ENCODE assay signal across 16 cellular contexts in the genomic region with DNA sequence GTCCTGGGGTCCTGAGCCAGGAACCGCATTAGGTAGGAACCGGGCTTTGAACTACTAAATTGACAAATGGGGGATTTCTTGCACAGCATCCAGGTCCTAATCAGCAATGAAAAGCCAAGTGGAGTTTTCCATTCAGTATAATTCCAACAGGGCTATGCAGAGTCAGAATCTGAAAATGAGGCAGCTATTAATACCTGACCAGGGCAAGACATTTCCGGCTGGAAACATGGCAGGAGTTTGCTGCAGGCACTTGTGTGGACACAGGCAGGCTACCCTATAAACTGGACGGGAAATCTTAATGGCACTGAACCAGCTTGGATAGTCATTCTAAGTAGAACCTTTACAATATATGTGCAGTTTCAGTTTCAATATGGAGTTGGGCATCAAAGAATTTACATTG.
DNase-seq lines count a peak whose midpoint lies in the region; ATAC-seq, FAIRE-seq and TF ChIP-seq lines count a peak whose summit lies in the region.
"Had no signal": no experiment of that assay in that cellular context is flagged by ENCODE, and none has a peak within 500 bp of the region (broad histone marks: within the 10 kb centered on the region; RNA-seq: fewer than 3 reads in every experiment).

No MANE protein-coding gene starts in this region.

- H3K4me3 ChIP-seq in OCI-LY7 (ENCODE audit: low read depth, low read length, poor library complexity, severe bottlenecking), result no peak overlapping the region
- H3K4me3 ChIP-seq: BLaER1, GM12878 had no signal

- DNase-seq in Right ventricle myocardium inferior (ENCODE audit: missing footprints) (no peak), cardiac septum (ENCODE audit: low spot score) (no peak), Daoy (ENCODE audit: low read depth) (peak; percentile 18), OCI-LY7 (ENCODE audit: low spot score) (no peak), renal cortical epithelial cell (ENCODE audit: low read depth) (peak; percentile 38), D721Med (ENCODE audit: insufficient read length, low spot score) (no peak)
- DNase-seq: 8988T; CD4-positive, alpha-beta memory T cell; DMS79 treated with DMSO at 0.1 percent for 48 hours; EL; H9 had no signal

- intact Hi-C loops in Right ventricle myocardium inferior (cut with DNase I) (no loop called here), cardiac septum (cut with DNase I) (no loop called here), OCI-LY7 (cut with micrococcal nuclease; ENCODE audit: unreplicated experiment) (no loop called here)

- H3K9me2 ChIP-seq in OCI-LY7 (ENCODE audit: insufficient read depth, low read length), result no peaks in the 10 kb centered on the region

- H2AFZ ChIP-seq in OCI-LY7 (ENCODE audit: low read length), result 0 out of 2 replicates have a peak overlapping the region, but pooled peaks have one; percentile 21

- CTCF ChIA-PET in OCI-LY7 (lab: Charles Lee; ENCODE audit: unreplicated experiment), result no interaction called here

- peaks cover 9% of the 10 kb centered on the region for H3K4me1 ChIP-seq in OCI-LY7 (ENCODE audit: insufficient read depth, low read length, poor library complexity, severe bottlenecking)
- H3K4me1 ChIP-seq: BLaER1 had no signal

- H3K36me3 ChIP-seq in OCI-LY7 (ENCODE audit: insufficient read depth, low read length), result no peaks in the 10 kb centered on the region
- H3K36me3 ChIP-seq: BLaER1 had no signal

- H4K20me1 ChIP-seq in OCI-LY7 (ENCODE audit: insufficient read depth, low read length), result no peaks in the 10 kb centered on the region
- H4K20me1 ChIP-seq: BLaER1 had no signal

- no peak overlapping the region for H3K4me2 ChIP-seq in OCI-LY7 (ENCODE audit: low read length)
- H3K4me2 ChIP-seq: BLaER1 had no signal

- POLR2A ChIA-PET in OCI-LY7 (lab: Charles Lee), result interaction anchor here (0.7 to 1.0 kb wide), 3 partner anchors 10 to 96 kb away, joined by 3 to 6 read pairs (median 4); no protein-coding TSS in a partner anchor

- ATAC-seq in Right ventricle myocardium inferior (peak; percentile 48), esophagus mucosa (no peak)
- ATAC-seq: GM12878, HepG2 had no signal

- TF ChIP-seq CTCF in OCI-LY7 (conservative IDR thresholded peaks at IDR 0.05; ENCODE audit: low read length) (no peak), D721Med (IDR thresholded peaks at IDR 0.05; ENCODE audit: insufficient read depth, missing control alignments) (no peak)

- FAIRE-seq in D721Med (lab: Jason Lieb, UNC), result no peak
- FAIRE-seq: GM12878, H1, HepG2 had no signal

- no peaks in the 10 kb centered on the region for H3K9me3 ChIP-seq in OCI-LY7 (ENCODE audit: low read length)

- BruUV-seq in OCI-LY7 (replicated peaks; lab: Mats Ljungman, UMichigan), result no TSS peak

- no peak overlapping the region for H3K27ac ChIP-seq in OCI-LY7 (ENCODE audit: low read depth, low read length, poor library complexity, severe bottlenecking)
- H3K27ac ChIP-seq: BLaER1 had no signal

- no peaks in the 10 kb centered on the region for H3K79me2 ChIP-seq in OCI-LY7 (ENCODE audit: insufficient read depth, low read depth, low read length)

Comparison
In these comparisons a context has a peak if more than half of its experiments do, and no peak if none do; other contexts are left out.
1. DNase-seq: peak in Daoy (single experiment) and renal cortical epithelial cell (single experiment); none in Right ventricle myocardium inferior (single experiment), cardiac septum (single experiment), OCI-LY7 (single experiment) and D721Med (single experiment).